ENCODE assay signal across 8 cellular contexts in genomic region chr7:133053321-133053891, GRCh38. TPM values are rescaled to one million over a fixed set of nuclear protein-coding genes. Genes with fewer than 3 reads are reported as not detected.
DNase-seq lines count a peak whose midpoint lies in the region; ATAC-seq and TF ChIP-seq lines count a peak whose summit lies in the region.
"Had no signal": no experiment of that assay in that cellular context is flagged by ENCODE, and none has a peak within 500 bp of the region (broad histone marks: within the 10 kb centered on the region; RNA-seq: fewer than 3 reads in every experiment).

No MANE protein-coding gene starts in this region.

- TF ChIP-seq CTCF in GM20000 (IDR thresholded peaks at IDR 0.05; ENCODE audit: extremely low read depth, missing control alignments) (no peak), PC-3 (conservative IDR thresholded peaks at IDR 0.05; ENCODE audit: low read depth, low read length) (no peak), fibroblast of villous mesenchyme (IDR thresholded peaks at IDR 0.05; ENCODE audit: insufficient read depth, low read depth, low read length) (no peak), thoracic aorta (IDR thresholded peaks at IDR 0.05) (no peak)

- H3K9me3 ChIP-seq in PC-3 (ENCODE audit: low read length) (no peaks in the 10 kb centered on the region), thoracic aorta (no peaks in the 10 kb centered on the region)

- no peaks in the 10 kb centered on the region for H3K9me2 ChIP-seq in PC-3 (replicated peaks; ENCODE audit: low read length)

- H3K4me1 ChIP-seq in PC-3 (ENCODE audit: insufficient read depth, low read length) = peaks cover 13% of the 10 kb centered on the region
- peaks cover 29 to 43% of the 10 kb centered on the region in 2 donors for H3K4me1 ChIP-seq in thoracic aorta (ENCODE audit: control insufficient read depth in 1 of 2, low read depth in 2 of 2)

- H3K36me3 ChIP-seq in PC-3 (ENCODE audit: low read depth, low read length) (no peaks in the 10 kb centered on the region), thoracic aorta (no peaks in the 10 kb centered on the region)

- H3K4me2 ChIP-seq in PC-3 (ENCODE audit: low read length) = no peak overlapping the region; the same call in 1 of the 2 replicates

- BruUV-seq in PC-3 (replicated peaks; lab: Mats Ljungman, UMichigan) = no TSS peak

- H3K27me3 ChIP-seq in PC-3 (ENCODE audit: low read length) (no peaks in the 10 kb centered on the region), thoracic aorta (replicated peaks; ENCODE audit: insufficient read depth) (no peaks in the 10 kb centered on the region)

- H4K20me1 ChIP-seq in PC-3 (ENCODE audit: low read length) = peaks cover 14% of the 10 kb centered on the region; the same call in 1 of the 2 replicates

- CTCF ChIA-PET in PC-3 (lab: Charles Lee) = no interaction called here

- intact Hi-C loops in PC-3 (cut with micrococcal nuclease) = no loop called here

- peak; percentile 26 for DNase-seq in GM20000 (ENCODE audit: low spot score)
- peak; percentile 60 for DNase-seq in PC-3
- peak; percentile 93 for DNase-seq in fibroblast of villous mesenchyme (ENCODE audit: low read depth)
- peak; percentile 29 for DNase-seq in thoracic aorta (ENCODE audit: low spot score)
- no peak for DNase-seq in NCI-H2081 treated with DMSO at 0.1 percent for 48 hours (lab: John Stamatoyannopoulos, UW)
- DNase-seq: NCI-H2107 had no signal

- no peak overlapping the region for H2AFZ ChIP-seq in PC-3 (ENCODE audit: low read length)

- H3K27ac ChIP-seq in PC-3 (ENCODE audit: low read length) = peak overlapping the region; percentile 42
- H3K27ac ChIP-seq in thoracic aorta = peak overlapping the region; percentile 63 to 79

- no peaks in the 10 kb centered on the region for H3F3A ChIP-seq in PC-3 (ENCODE audit: low read length, unreplicated experiment)

- peaks cover 88% of the 10 kb centered on the region for H3K79me2 ChIP-seq in PC-3 (ENCODE audit: low read length)

- no peak overlapping the region for H3K9ac ChIP-seq in PC-3 (ENCODE audit: low read length)

- ATAC-seq in PC-3 (peak; percentile 86), thoracic aorta (ENCODE audit: insufficient number of reproducible peaks, low FRiP score, low read depth) (peak; percentile 89), HG02623 (IDR thresholded peaks at IDR 0.05; ENCODE audit: unreplicated experiment) (no peak), GM19023 (IDR thresholded peaks at IDR 0.05; ENCODE audit: unreplicated experiment) (no peak)

- POLR2A ChIA-PET in PC-3 (lab: Charles Lee; ENCODE audit: unreplicated experiment) = no interaction called here

- H3K4me3 ChIP-seq in PC-3 (ENCODE audit: low read length) (no peak overlapping the region), fibroblast of villous mesenchyme (ENCODE audit: low read depth, low read length) (no peak overlapping the region), thoracic aorta (peak overlapping the region; percentile 41)

RNA-seq across cellular contexts. Expression of gene CHCHD3, which starts 28.5 kb away (rescaled TPM):
- total RNA-seq in PC-3 (2014; rRNA removed) (139 and 149 TPM in 2 replicates), fibroblast of villous mesenchyme (85.0 and 104 TPM in 2 replicates), thoracic aorta (10 to 100 TPM; 36.1 to 43.0 TPM)

Comparison
In these comparisons a context has a peak if more than half of its experiments do, and no peak if none do; other contexts are left out.
1. ATAC-seq: peak in PC-3 (single experiment) and thoracic aorta (single experiment); none in HG02623 (single experiment) and GM19023 (single experiment).